In genomic region chr14:99150236-99150635, GRCh38 we compare ENCODE assay signal across 23 cellular contexts.
DNase-seq lines count a peak whose midpoint lies in the region; ATAC-seq and TF ChIP-seq lines count a peak whose summit lies in the region.
"Had no signal": no experiment of that assay in that cellular context is flagged by ENCODE, and none has a peak within 500 bp of the region (broad histone marks: within the 10 kb centered on the region; RNA-seq: fewer than 3 reads in every experiment).

No MANE protein-coding gene starts in this region.

- no peaks in the 10 kb centered on the region for H3K27me3 ChIP-seq in endodermal cell (ENCODE audit: control insufficient read depth, insufficient read depth, low read length, poor library complexity, severe bottlenecking)
- H3K27me3 ChIP-seq: BLaER1 had no signal

- H3K4me1 Mint-ChIP-seq in endodermal cell (no peaks in the 10 kb centered on the region), type B pancreatic cell (ENCODE audit: unreplicated experiment) (no peaks in the 10 kb centered on the region), progenitor cell of endocrine pancreas (ENCODE audit: low read depth) (no peaks in the 10 kb centered on the region)
- H3K4me1 Mint-ChIP-seq: CD8-positive, alpha-beta memory T cell had no signal

- H3K4me3 Mint-ChIP-seq in endodermal cell: no peak overlapping the region
- no peak overlapping the region for H3K4me3 Mint-ChIP-seq in type B pancreatic cell
- H3K4me3 Mint-ChIP-seq in progenitor cell of endocrine pancreas (ENCODE audit: low read depth): no peak overlapping the region
- H3K4me3 Mint-ChIP-seq: CD14-positive monocyte; CD4-positive, alpha-beta memory T cell; CD4-positive, CD25-positive, alpha-beta regulatory T cell; CD8-positive, alpha-beta memory T cell had no signal

- H3K27ac ChIP-seq in coronary artery: no peak overlapping the region
- H3K27ac ChIP-seq in endodermal cell (ENCODE audit: low read depth, low read length): no peak overlapping the region
- H3K27ac ChIP-seq: BLaER1 had no signal

- no peaks in the 10 kb centered on the region for H3K9me3 ChIP-seq in endodermal cell (ENCODE audit: control insufficient read depth, low read length)
- H3K9me3 ChIP-seq: BE2C had no signal

- 93% methylated on average over 2 of the region's 2 CpGs; no CpG with 5 or more reads in 1 of the 2 experiments for WGBS in endodermal cell (ENCODE audit: insufficient coverage in 1 of 2, insufficient read length in 1 of 2), 2 experiments

- no peak for ATAC-seq in HG03432 (IDR thresholded peaks at IDR 0.05; ENCODE audit: unreplicated experiment)

- H3K9me3 Mint-ChIP-seq in endodermal cell (no peaks in the 10 kb centered on the region), type B pancreatic cell (no peaks in the 10 kb centered on the region), progenitor cell of endocrine pancreas (ENCODE audit: low read depth) (no peaks in the 10 kb centered on the region)
- H3K9me3 Mint-ChIP-seq: CD4-positive, CD25-positive, alpha-beta regulatory T cell; CD8-positive, alpha-beta memory T cell had no signal

- H3K36me3 Mint-ChIP-seq in endodermal cell (ENCODE audit: low read depth): no peaks in the 10 kb centered on the region
- no peaks in the 10 kb centered on the region for H3K36me3 Mint-ChIP-seq in type B pancreatic cell
- H3K36me3 Mint-ChIP-seq in progenitor cell of endocrine pancreas (ENCODE audit: insufficient read depth): no peaks in the 10 kb centered on the region
- H3K36me3 Mint-ChIP-seq: CD14-positive monocyte; CD4-positive, alpha-beta memory T cell had no signal

- H3K27me3 Mint-ChIP-seq in endodermal cell (ENCODE audit: insufficient read depth) (no peaks in the 10 kb centered on the region), type B pancreatic cell (peaks cover 3% of the 10 kb centered on the region), progenitor cell of endocrine pancreas (peaks cover 14% of the 10 kb centered on the region)
- H3K27me3 Mint-ChIP-seq: CD4-positive, alpha-beta memory T cell; CD8-positive, alpha-beta memory T cell had no signal

- H3K4me3 ChIP-seq in coronary artery: no peak overlapping the region
- H3K4me3 ChIP-seq in endodermal cell (ENCODE audit: low read length): no peak overlapping the region
- H3K4me3 ChIP-seq: BLaER1 had no signal

- H3K4me1 ChIP-seq in endodermal cell (ENCODE audit: control insufficient read depth, insufficient read depth, low read length): no peaks in the 10 kb centered on the region
- H3K4me1 ChIP-seq: BE2C, BLaER1 had no signal

- no peaks in the 10 kb centered on the region for H3K36me3 ChIP-seq in endodermal cell (ENCODE audit: control insufficient read depth, insufficient read depth, low read length)
- H3K36me3 ChIP-seq: BE2C, BLaER1 had no signal

- no peak for TF ChIP-seq CTCF in coronary artery (IDR thresholded peaks at IDR 0.05)
- no peak for TF ChIP-seq CTCF in endodermal cell (conservative IDR thresholded peaks at IDR 0.05)
- no peak for TF ChIP-seq CTCF in type B pancreatic cell (conservative IDR thresholded peaks at IDR 0.05)
- no peak for TF ChIP-seq CTCF in progenitor cell of endocrine pancreas (IDR thresholded peaks at IDR 0.05; ENCODE audit: unreplicated experiment)

- no peak overlapping the region for H3K9ac ChIP-seq in endodermal cell (ENCODE audit: extremely low read depth, low read length, poor library complexity, severe bottlenecking)
- H3K9ac ChIP-seq: BLaER1 had no signal

- no peak overlapping the region for H3K27ac Mint-ChIP-seq in endodermal cell
- no peak overlapping the region for H3K27ac Mint-ChIP-seq in type B pancreatic cell
- no peak overlapping the region for H3K27ac Mint-ChIP-seq in progenitor cell of endocrine pancreas
- H3K27ac Mint-ChIP-seq: CD14-positive monocyte; CD8-positive, alpha-beta memory T cell had no signal

- peak; percentile 19 for DNase-seq in coronary artery (ENCODE audit: low spot score)
- DNase-seq in endodermal cell: peak; percentile 7
- DNase-seq in mesenteric fat pad (ENCODE audit: low spot score): peak; percentile 60
- DNase-seq in type B pancreatic cell (ENCODE audit: extremely low spot score, unreplicated experiment): peak; percentile 22
- DNase-seq in progenitor cell of endocrine pancreas (ENCODE audit: low spot score, unreplicated experiment): no peak
- DNase-seq in DMS53 treated with DMSO at 0.1 percent for 48 hours (lab: John Stamatoyannopoulos, UW; ENCODE audit: unreplicated experiment): no peak
- no peak for DNase-seq in NCI-H2081 (lab: John Stamatoyannopoulos, UW)
- DNase-seq: 8988T; ACHN; BE2C; C1 segment of cervical spinal cord; CD4-positive, alpha-beta memory T cell; CD4-positive, CD25-positive, alpha-beta regulatory T cell; CD8-positive, alpha-beta memory T cell; COR-L47; DMS 273 treated with DMSO at 0.1 percent for 48 hours; DMS153; DMS53; DMS79 treated with DMSO at 0.1 percent for 48 hours; GF-D8 had no signal

Comparison
In these comparisons a context has a peak if more than half of its experiments do, and no peak if none do; other contexts are left out.
1. DNase-seq: peak in coronary artery (single experiment), endodermal cell (single experiment), mesenteric fat pad (single experiment) and type B pancreatic cell (single experiment); none in progenitor cell of endocrine pancreas (single experiment), DMS53 treated with DMSO at 0.1 percent for 48 hours (single experiment) and NCI-H2081 (0 of 2).